ENCODE assay signal across 8 cellular contexts in genomic region chr6:149863596-149863845, GRCh38. TPM values are rescaled to one million over a fixed set of nuclear protein-coding genes. Genes with fewer than 3 reads are reported as not detected.
A peak's percentile ranks its signal among the peaks of the same experiment; 100 is the strongest.
DNase-seq lines count a peak whose midpoint lies in the region; ATAC-seq and TF ChIP-seq lines count a peak whose summit lies in the region.

No MANE protein-coding gene starts in this region.

- H3K79me2 ChIP-seq in SU-DHL-6 (ENCODE audit: insufficient read depth, low read length) (no peaks in the 10 kb centered on the region), smooth muscle cell (ENCODE audit: low read depth) (peaks cover 38% of the 10 kb centered on the region)

- H3K27ac Mint-ChIP-seq in CD4-positive, CD25-positive, alpha-beta regulatory T cell: no peak overlapping the region

- H3F3A ChIP-seq in SU-DHL-6 (ENCODE audit: insufficient read depth): peaks cover 5% of the 10 kb centered on the region; the same call in 1 of the 2 replicates
- H3F3A ChIP-seq in smooth muscle cell (ENCODE audit: low read depth): no peaks in the 10 kb centered on the region

- peaks cover 0 to 13% (median 7%) of the 10 kb centered on the region in 4 donors for H3K4me1 Mint-ChIP-seq in CD4-positive, CD25-positive, alpha-beta regulatory T cell

- H3K9me2 ChIP-seq in SU-DHL-6 (replicated peaks; ENCODE audit: insufficient read depth, low read length): no peaks in the 10 kb centered on the region

- H3K27me3 Mint-ChIP-seq in CD4-positive, CD25-positive, alpha-beta regulatory T cell: peaks cover 43% of the 10 kb centered on the region

- under 1% methylated on average over 15 of the region's 30 CpGs for WGBS in smooth muscle cell (ENCODE audit: low lambda C conversion rate)

- H2AFZ ChIP-seq in SU-DHL-6 (ENCODE audit: low read depth, low read length, severe bottlenecking): peak overlapping the region; percentile 24
- peak overlapping the region; percentile 68 for H2AFZ ChIP-seq in smooth muscle cell (ENCODE audit: low read depth)

- no peaks in the 10 kb centered on the region for H4K20me1 ChIP-seq in SU-DHL-6 (ENCODE audit: low read depth, low read length)
- peaks cover 11% of the 10 kb centered on the region for H4K20me1 ChIP-seq in smooth muscle cell (ENCODE audit: low read depth)

- peak; percentile 2 to 7 for ATAC-seq in CD4-positive, CD25-positive, alpha-beta regulatory T cell (ENCODE audit: low read depth in 2 of 2)
- peak; percentile 21 for ATAC-seq in GM21717 (IDR thresholded peaks at IDR 0.05; ENCODE audit: unreplicated experiment)

- H3K9me3 Mint-ChIP-seq in CD4-positive, CD25-positive, alpha-beta regulatory T cell: no peaks in the 10 kb centered on the region

- no peak overlapping the region for H3K27ac ChIP-seq in CD4-positive, CD25-positive, alpha-beta regulatory T cell (ENCODE audit: insufficient read depth, low read length, poor library complexity, severe bottlenecking)
- H3K27ac ChIP-seq in SU-DHL-6 (ENCODE audit: low read depth, low read length) (peak overlapping the region; percentile 50), smooth muscle cell (ENCODE audit: low read depth) (peak overlapping the region; percentile 87)

- H3K4me3 ChIP-seq in CD4-positive, CD25-positive, alpha-beta regulatory T cell (ENCODE audit: low read depth, low read length): no peak overlapping the region
- H3K4me3 ChIP-seq in SU-DHL-6 (ENCODE audit: insufficient read depth, low read length, poor library complexity, severe bottlenecking) (peak overlapping the region; percentile 67), smooth muscle cell (peak overlapping the region; percentile 82)

- H3K36me3 ChIP-seq in CD4-positive, CD25-positive, alpha-beta regulatory T cell (ENCODE audit: control insufficient read depth, insufficient read depth, low read length): no peaks in the 10 kb centered on the region
- H3K36me3 ChIP-seq in SU-DHL-6 (ENCODE audit: low read length): no peaks in the 10 kb centered on the region
- no peaks in the 10 kb centered on the region for H3K36me3 ChIP-seq in smooth muscle cell (ENCODE audit: low read depth)

- H3K9ac ChIP-seq in SU-DHL-6 (ENCODE audit: low read length) (peak overlapping the region; percentile 57), smooth muscle cell (ENCODE audit: low read depth) (peak overlapping the region; percentile 17)

- H3K36me3 Mint-ChIP-seq in CD4-positive, CD25-positive, alpha-beta regulatory T cell: peaks cover 3% of the 10 kb centered on the region

- DNase-seq in CD4-positive, CD25-positive, alpha-beta regulatory T cell: no peak
- DNase-seq in germinal center (ENCODE audit: low spot score) (peak; percentile 26), smooth muscle cell (lab: John Stamatoyannopoulos, UW; ENCODE audit: unreplicated experiment) (no peak), D341Med (ENCODE audit: low spot score) (no peak), NCI-H128 (lab: John Stamatoyannopoulos, UW; ENCODE audit: unreplicated experiment) (no peak), epidermal melanocyte (ENCODE audit: insufficient read length, low spot score) (no peak)

- TF ChIP-seq CTCF in SU-DHL-6 (IDR thresholded peaks at IDR 0.05; ENCODE audit: insufficient read depth, low read length, poor library complexity, severe bottlenecking) (no peak), smooth muscle cell (IDR thresholded peaks at IDR 0.05; ENCODE audit: borderline replicate concordance, insufficient read depth, poor library complexity, severe bottlenecking) (no peak)

- H3K9me3 ChIP-seq in CD4-positive, CD25-positive, alpha-beta regulatory T cell (ENCODE audit: control insufficient read depth in 2 of 2, low read length in 2 of 2): no peaks in the 10 kb centered on the region
- H3K9me3 ChIP-seq in SU-DHL-6 (ENCODE audit: insufficient read depth, low read length) (no peaks in the 10 kb centered on the region), smooth muscle cell (replicated peaks; ENCODE audit: low read depth) (no peaks in the 10 kb centered on the region)

- H3K4me2 ChIP-seq in SU-DHL-6 (ENCODE audit: low read depth, low read length, poor library complexity, severe bottlenecking) (peak overlapping the region; percentile 54), smooth muscle cell (peak overlapping the region; percentile 86)

- H3K4me1 ChIP-seq in CD4-positive, CD25-positive, alpha-beta regulatory T cell (ENCODE audit: control insufficient read depth, insufficient read depth, low read length, poor library complexity, severe bottlenecking): peaks cover 13% of the 10 kb centered on the region
- peaks cover 15% of the 10 kb centered on the region for H3K4me1 ChIP-seq in smooth muscle cell (ENCODE audit: low read depth)

- peak overlapping the region in 1 of 4 donors; percentile 59 for H3K4me3 Mint-ChIP-seq in CD4-positive, CD25-positive, alpha-beta regulatory T cell

- H3K27me3 ChIP-seq in CD4-positive, CD25-positive, alpha-beta regulatory T cell (ENCODE audit: control insufficient read depth, insufficient read depth, low read length): peaks cover 16% of the 10 kb centered on the region
- H3K27me3 ChIP-seq in SU-DHL-6 (ENCODE audit: low read length): no peaks in the 10 kb centered on the region
- H3K27me3 ChIP-seq in smooth muscle cell (ENCODE audit: low read depth): no peaks in the 10 kb centered on the region

RNA-seq across cellular contexts. Expression of gene LRP11, which starts 0.6 kb away (rescaled TPM):
- 0.49 TPM for total RNA-seq in CD4-positive, CD25-positive, alpha-beta regulatory T cell
- polyA plus RNA-seq in CD4-positive, CD25-positive, alpha-beta regulatory T cell: 1 to 10 TPM in 2 of 4 donors, under 1 TPM in 2; 0.42 to 1.3 (median 0.93) TPM
- total RNA-seq in smooth muscle cell: 69.5 and 85.5 TPM in 2 replicates
- polyA plus RNA-seq in smooth muscle cell: 62.0 and 75.3 TPM in 2 replicates

RNA-seq across cellular contexts. Expression of gene RAET1E, which starts 34.4 kb away (rescaled TPM):
- total RNA-seq in CD4-positive, CD25-positive, alpha-beta regulatory T cell: not detected
- polyA plus RNA-seq in CD4-positive, CD25-positive, alpha-beta regulatory T cell: not detected
- total RNA-seq in smooth muscle cell: not detected in 2 replicates
- not detected in 2 replicates for polyA plus RNA-seq in smooth muscle cell

RNA-seq across cellular contexts. Expression of gene RAET1G, which starts 59.4 kb away (rescaled TPM):
- 0.76 TPM for total RNA-seq in CD4-positive, CD25-positive, alpha-beta regulatory T cell
- polyA plus RNA-seq in CD4-positive, CD25-positive, alpha-beta regulatory T cell: not detected
- 0.31 and 2.4 TPM in 2 replicates for total RNA-seq in smooth muscle cell
- 0.84 and 1.7 TPM in 2 replicates for polyA plus RNA-seq in smooth muscle cell

Comparison
In these comparisons a context has a peak if more than half of its experiments do, and no peak if none do; other contexts are left out.
1. RNA of gene LRP11, which starts 0.6 kb away (total RNA-seq): 69.5 to 85.5 TPM in smooth muscle cell; 0.49 TPM in CD4-positive, CD25-positive, alpha-beta regulatory T cell (single experiment); every median in the first group is over 10 times any median in the second.